8 cellular contexts compared by ENCODE assay signal in the genomic region with DNA sequence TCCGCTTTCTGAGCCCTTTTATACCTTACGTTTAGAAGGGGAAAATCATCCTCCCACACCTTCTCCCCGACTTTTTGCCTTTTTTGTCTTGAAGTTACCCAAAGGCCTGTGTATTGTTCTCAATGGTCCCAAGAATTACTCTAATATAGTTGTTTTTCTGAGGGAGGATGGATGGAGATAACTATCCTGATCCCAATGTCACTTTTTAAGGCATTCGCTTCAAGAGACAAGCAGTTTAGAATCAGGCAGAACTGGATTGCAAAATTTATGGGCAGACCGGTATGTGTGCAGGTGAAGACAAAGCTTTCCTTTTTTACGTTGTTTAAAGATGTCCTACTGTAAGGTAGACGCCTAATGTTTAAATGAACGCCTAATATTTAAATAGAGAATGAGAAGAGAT. TPM values are rescaled to one million over a fixed set of nuclear protein-coding genes. Genes with fewer than 3 reads are reported as not detected.
DNase-seq lines count a peak whose midpoint lies in the region; ATAC-seq and TF ChIP-seq lines count a peak whose summit lies in the region.
"Not testable (repeated sequence)": the region's sequence is repeated elsewhere in the genome, so short reads cannot be mapped to it uniquely, and the experiment has no call there.

No MANE protein-coding gene starts in this region.

- H3K27ac Mint-ChIP-seq in activated naive CD4-positive, alpha-beta T cell treated with anti-CD3 and anti-CD28 coated beads for 36 hours: peak overlapping the region; percentile 89
- H3K27ac Mint-ChIP-seq in natural killer cell treated with Interleukin-12 subunit alpha and Interleukin-12 subunit beta and Interleukin-15 and Interleukin-18, amount 100 ng/mL, for 72 hours: peak overlapping the region; percentile 96 to 98
- H3K27ac Mint-ChIP-seq in stimulated activated naive B cell treated with anti-CD40 and anti-IgM and Interleukin-4, amounts not matched to agents 10 μg/mL and 1 μg/mL and 100 μg/mL, for 72 hours: peak overlapping the region; percentile 86

- ATAC-seq in HCT116; natural killer cell treated with Interleukin-12 subunit alpha and Interleukin-12 subunit beta and Interleukin-15 and Interleukin-18, amount 100 ng/mL, for 72 hours; stimulated activated naive B cell treated with anti-CD40 and anti-IgM and Interleukin-4, amounts not matched to agents 10 μg/mL and 1 μg/mL and 100 μg/mL, for 72 hours (replicated peaks): not testable (repeated sequence)

- H3K9me2 ChIP-seq in HCT116 (ENCODE audit: insufficient read depth): not testable (repeated sequence)

- H3K36me3 Mint-ChIP-seq in activated naive CD4-positive, alpha-beta T cell treated with anti-CD3 and anti-CD28 coated beads for 36 hours (ENCODE audit: low read depth); natural killer cell treated with Interleukin-12 subunit alpha and Interleukin-12 subunit beta and Interleukin-15 and Interleukin-18, amount 100 ng/mL, for 72 hours; stimulated activated naive B cell treated with anti-CD40 and anti-IgM and Interleukin-4, amounts not matched to agents 10 μg/mL and 1 μg/mL and 100 μg/mL, for 72 hours: not testable (repeated sequence)

- peak overlapping the region; percentile 66 for H3K4me2 ChIP-seq in HCT116 (ENCODE audit: low read length)

- H3K27me3 ChIP-seq in BJ (ENCODE audit: control insufficient read depth, insufficient read depth, low read length); HCT116 (ENCODE audit: insufficient read depth, low read length); ectodermal cell (ENCODE audit: control insufficient read depth, insufficient read depth, low read length, poor library complexity, severe bottlenecking): not testable (repeated sequence)

- peak overlapping the region; percentile 65 for H3K4me3 ChIP-seq in BJ (ENCODE audit: low read depth, low read length)
- H3K4me3 ChIP-seq in HCT116 (replicated peaks in 1 of 2; ENCODE audit: low read depth in 1 of 2, low read length in 2 of 2): peak overlapping the region; percentile 57 to 94
- H3K4me3 ChIP-seq in ectodermal cell (ENCODE audit: insufficient read depth, low read depth, low read length): peak overlapping the region; percentile 50
- H3K4me3 ChIP-seq in iPS-18c (ENCODE audit: insufficient read depth, low read depth, low read length): peak overlapping the region; percentile 57

- RAD21 ChIA-PET in HCT116 (lab: Charles Lee; ENCODE audit: low non-redundant PET in 1 of 2, low total read pairs in 2 of 2, uncharacterized antibody in 2 of 2, unreplicated experiment in 2 of 2): not testable (repeated sequence)

- H3K4me3 Mint-ChIP-seq in activated naive CD4-positive, alpha-beta T cell treated with anti-CD3 and anti-CD28 coated beads for 36 hours: peak overlapping the region; percentile 87
- peak overlapping the region; percentile 95 for H3K4me3 Mint-ChIP-seq in natural killer cell treated with Interleukin-12 subunit alpha and Interleukin-12 subunit beta and Interleukin-15 and Interleukin-18, amount 100 ng/mL, for 72 hours
- H3K4me3 Mint-ChIP-seq in stimulated activated naive B cell treated with anti-CD40 and anti-IgM and Interleukin-4, amounts not matched to agents 10 μg/mL and 1 μg/mL and 100 μg/mL, for 72 hours: peak overlapping the region; percentile 78 to 91

- H3K4me1 ChIP-seq in HCT116 (ENCODE audit: control insufficient read depth in 1 of 2, insufficient read depth in 2 of 2, low read length in 2 of 2); ectodermal cell (ENCODE audit: control insufficient read depth, insufficient read depth, low read length): not testable (repeated sequence)

- not testable (repeated sequence) for BruUV-seq in HCT116 (replicated peaks; lab: Mats Ljungman, UMichigan)

- H3K27me3 Mint-ChIP-seq in activated naive CD4-positive, alpha-beta T cell treated with anti-CD3 and anti-CD28 coated beads for 36 hours (ENCODE audit: low read depth); natural killer cell treated with Interleukin-12 subunit alpha and Interleukin-12 subunit beta and Interleukin-15 and Interleukin-18, amount 100 ng/mL, for 72 hours; stimulated activated naive B cell treated with anti-CD40 and anti-IgM and Interleukin-4, amounts not matched to agents 10 μg/mL and 1 μg/mL and 100 μg/mL, for 72 hours: not testable (repeated sequence)

- 33 to 39% methylated on average over 4 to 5 of the region's 8 CpGs for WGBS in ectodermal cell, 2 experiments

- not testable (repeated sequence) for H3K36me3 ChIP-seq in BJ (ENCODE audit: control insufficient read depth, insufficient read depth, low read length); HCT116 (ENCODE audit: control insufficient read depth in 1 of 2, insufficient read depth in 2 of 2, low read length in 2 of 2); ectodermal cell (ENCODE audit: control insufficient read depth, insufficient read depth, low read length)

- H3K9me3 ChIP-seq in HCT116 (ENCODE audit: control insufficient read depth in 1 of 2, insufficient read depth in 1 of 2, low read depth in 1 of 2, low read length in 2 of 2); ectodermal cell (ENCODE audit: control insufficient read depth, low read length); iPS-18c (ENCODE audit: control insufficient read depth, insufficient read depth, low read length): not testable (repeated sequence)

- CTCF ChIA-PET in BJ (lab: Yijun Ruan, JAX); HCT116 (lab: Charles Lee); activated naive CD4-positive, alpha-beta T cell treated with anti-CD3 and anti-CD28 coated beads for 36 hours (lab: Charles Lee): not testable (repeated sequence)

- POLR2A ChIA-PET in BJ (lab: Charles Lee); HCT116 (lab: Charles Lee): not testable (repeated sequence)

- H4K20me1 ChIP-seq in HCT116 (ENCODE audit: insufficient read depth): not testable (repeated sequence)

- not testable (repeated sequence) for H2AFZ ChIP-seq in HCT116 (ENCODE audit: low read depth, low read length, poor library complexity, severe bottlenecking)

- TF ChIP-seq POLR2A in HCT116 (IDR thresholded peaks at IDR 0.05; ENCODE audit: borderline replicate concordance, extremely low read depth, insufficient read depth, insufficient read length): not testable (repeated sequence)

- intact Hi-C loops in HCT116 (cut with micrococcal nuclease): not testable (repeated sequence)
- intact Hi-C loops in activated naive CD4-positive, alpha-beta T cell treated with anti-CD3 and anti-CD28 coated beads for 36 hours (cut with micrococcal nuclease): loop anchor here (1.0 to 10.0 kb wide), 9 partner anchors 81 to 1131 kb away; partner anchors contain the start of genes ABI2, ALS2, BMPR2 and FAM117B

- H3K9me3 Mint-ChIP-seq in activated naive CD4-positive, alpha-beta T cell treated with anti-CD3 and anti-CD28 coated beads for 36 hours; natural killer cell treated with Interleukin-12 subunit alpha and Interleukin-12 subunit beta and Interleukin-15 and Interleukin-18, amount 100 ng/mL, for 72 hours; stimulated activated naive B cell treated with anti-CD40 and anti-IgM and Interleukin-4, amounts not matched to agents 10 μg/mL and 1 μg/mL and 100 μg/mL, for 72 hours: not testable (repeated sequence)

- H3K9ac ChIP-seq in HCT116 (ENCODE audit: low read length): peak overlapping the region; percentile 54

- TF ChIP-seq RAD21 in HCT116 (IDR thresholded peaks at IDR 0.05; ENCODE audit: low read depth): not testable (repeated sequence)

- not testable (repeated sequence) for TF ChIP-seq CTCF in BJ (IDR thresholded peaks at IDR 0.05; ENCODE audit: insufficient read depth, low read depth, low read length); HCT116 (IDR thresholded peaks at IDR 0.05 in 2 of 3, conservative IDR thresholded peaks at IDR 0.05 in 1 of 3; ENCODE audit: borderline replicate concordance in 1 of 3, insufficient read depth in 1 of 3, low read depth in 2 of 3, low read length in 2 of 3)

- peaks cover 39% of the 10 kb centered on the region for H3K79me2 ChIP-seq in HCT116 (ENCODE audit: insufficient read depth, low read length)

- peaks cover 30% of the 10 kb centered on the region for H3K4me1 Mint-ChIP-seq in activated naive CD4-positive, alpha-beta T cell treated with anti-CD3 and anti-CD28 coated beads for 36 hours (ENCODE audit: low read depth)
- peaks cover 15 to 20% of the 10 kb centered on the region in 2 donors for H3K4me1 Mint-ChIP-seq in natural killer cell treated with Interleukin-12 subunit alpha and Interleukin-12 subunit beta and Interleukin-15 and Interleukin-18, amount 100 ng/mL, for 72 hours (ENCODE audit: low read depth in 2 of 2)
- peaks cover 5 to 17% of the 10 kb centered on the region in 2 donors for H3K4me1 Mint-ChIP-seq in stimulated activated naive B cell treated with anti-CD40 and anti-IgM and Interleukin-4, amounts not matched to agents 10 μg/mL and 1 μg/mL and 100 μg/mL, for 72 hours

- DNase-seq in BJ (ENCODE audit: low read depth); HCT116 (ENCODE audit: low read depth, low spot score); activated naive CD4-positive, alpha-beta T cell treated with anti-CD3 and anti-CD28 coated beads for 36 hours; natural killer cell treated with Interleukin-12 subunit alpha and Interleukin-12 subunit beta and Interleukin-15 and Interleukin-18, amount 100 ng/mL, for 72 hours (ENCODE audit: low spot score); stimulated activated naive B cell treated with anti-CD40 and anti-IgM and Interleukin-4, amounts not matched to agents 10 μg/mL and 1 μg/mL and 100 μg/mL, for 72 hours: not testable (repeated sequence)
- peak; percentile 25 for DNase-seq in OCI-M1 (lab: John Stamatoyannopoulos, UW)

- peak overlapping the region; percentile 88 for H3K27ac ChIP-seq in HCT116 (ENCODE audit: low read depth, low read length)
- H3K27ac ChIP-seq in ectodermal cell (ENCODE audit: insufficient read depth, low read depth, low read length, poor library complexity, severe bottlenecking): not testable (repeated sequence)

RNA-seq across cellular contexts. Expression of gene CARF, which starts 0.7 kb away (rescaled TPM):
- 4.1 and 7.7 TPM in 2 replicates for polyA plus RNA-seq in BJ (2011; rRNA removed)
- polyA minus RNA-seq in BJ (2011; rRNA and poly(A)+ RNA removed): 2.5 and 3.6 TPM in 2 replicates
- total RNA-seq in HCT116 (2021; ENCODE audit: unreplicated experiment): 4.2 TPM
- polyA plus RNA-seq in HCT116 (2012): 1.1 and 1.8 TPM in 2 replicates
- 1 to 10 TPM; 4.0 to 5.4 TPM for total RNA-seq in activated naive CD4-positive, alpha-beta T cell treated with anti-CD3 and anti-CD28 coated beads for 36 hours
- polyA plus RNA-seq in ectodermal cell (2013, experiment 1 of 4): 9.5 TPM
- polyA plus RNA-seq in ectodermal cell (2013, experiment 2 of 4): 14.9 TPM
- polyA plus RNA-seq in ectodermal cell (2013, experiment 3 of 4): 9.9 TPM
- 10.9 TPM for polyA plus RNA-seq in ectodermal cell (2013, experiment 4 of 4)
- 1 to 10 TPM; 3.4 to 4.7 TPM for total RNA-seq in natural killer cell treated with Interleukin-12 subunit alpha and Interleukin-12 subunit beta and Interleukin-15 and Interleukin-18, amount 100 ng/mL, for 72 hours

RNA-seq across cellular contexts. Expression of gene WDR12, which starts 1.4 kb away (rescaled TPM):
- 10.6 and 26.3 TPM in 2 replicates for polyA plus RNA-seq in BJ (2011; rRNA removed)
- 4.6 and 10.4 TPM in 2 replicates for polyA minus RNA-seq in BJ (2011; rRNA and poly(A)+ RNA removed)
- total RNA-seq in HCT116 (2021; ENCODE audit: unreplicated experiment): 140 TPM
- polyA plus RNA-seq in HCT116 (2012): 44.1 and 61.7 TPM in 2 replicates
- total RNA-seq in activated naive CD4-positive, alpha-beta T cell treated with anti-CD3 and anti-CD28 coated beads for 36 hours: 10 to 100 TPM; 83.0 to 98.3 TPM
- 76.8 TPM for polyA plus RNA-seq in ectodermal cell (2013, experiment 1 of 4)
- polyA plus RNA-seq in ectodermal cell (2013, experiment 2 of 4): 76.0 TPM
- polyA plus RNA-seq in ectodermal cell (2013, experiment 3 of 4): 47.9 TPM
- 64.0 TPM for polyA plus RNA-seq in ectodermal cell (2013, experiment 4 of 4)
- 10 to 100 TPM; 76.4 to 90.2 TPM for total RNA-seq in natural killer cell treated with Interleukin-12 subunit alpha and Interleukin-12 subunit beta and Interleukin-15 and Interleukin-18, amount 100 ng/mL, for 72 hours

RNA-seq across cellular contexts. Expression of gene ICA1L, which starts 41.3 kb away (rescaled TPM):
- polyA plus RNA-seq in BJ (2011; rRNA removed): 2.4 and 4.0 TPM in 2 replicates
- polyA minus RNA-seq in BJ (2011; rRNA and poly(A)+ RNA removed): 2.3 and 4.1 TPM in 2 replicates
- total RNA-seq in HCT116 (2021; ENCODE audit: unreplicated experiment): 2.5 TPM
- polyA plus RNA-seq in HCT116 (2012): 0.56 and 0.59 TPM in 2 replicates
- total RNA-seq in activated naive CD4-positive, alpha-beta T cell treated with anti-CD3 and anti-CD28 coated beads for 36 hours: 1 to 10 TPM; 5.1 to 5.7 TPM
- polyA plus RNA-seq in ectodermal cell (2013, experiment 1 of 4): 9.7 TPM
- polyA plus RNA-seq in ectodermal cell (2013, experiment 2 of 4): 7.3 TPM
- 5.0 TPM for polyA plus RNA-seq in ectodermal cell (2013, experiment 3 of 4)
- polyA plus RNA-seq in ectodermal cell (2013, experiment 4 of 4): 7.2 TPM
- 1 to 10 TPM; 5.2 to 9.7 TPM for total RNA-seq in natural killer cell treated with Interleukin-12 subunit alpha and Interleukin-12 subunit beta and Interleukin-15 and Interleukin-18, amount 100 ng/mL, for 72 hours
